In the genomic region with DNA sequence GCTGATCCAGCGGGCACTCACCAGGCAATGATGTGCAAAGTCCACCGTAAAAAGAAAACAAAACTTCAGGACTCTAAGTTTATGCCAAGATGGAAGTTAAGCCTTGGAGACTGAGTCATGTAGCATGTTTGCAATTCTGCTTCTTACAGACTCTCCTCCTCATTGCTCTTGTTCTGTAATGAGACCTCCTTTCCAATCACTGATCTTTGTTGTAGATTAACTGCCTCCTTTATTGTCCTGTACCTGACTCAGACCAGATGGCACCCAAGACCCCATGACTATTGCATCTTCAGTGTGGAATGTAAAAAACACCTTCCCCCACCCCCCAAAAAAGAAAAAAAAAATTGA, we compare ENCODE assay signal across 1 cellular context.
TF ChIP-seq lines count a peak whose summit lies in the region.

No MANE protein-coding gene starts in this region.

TF ChIP-seq in GM23338, 12 proteins besides CTCF, POLR2A, EP300 and RAD21 (continued from another document):
- TF ChIP-seq, protein P1, sequence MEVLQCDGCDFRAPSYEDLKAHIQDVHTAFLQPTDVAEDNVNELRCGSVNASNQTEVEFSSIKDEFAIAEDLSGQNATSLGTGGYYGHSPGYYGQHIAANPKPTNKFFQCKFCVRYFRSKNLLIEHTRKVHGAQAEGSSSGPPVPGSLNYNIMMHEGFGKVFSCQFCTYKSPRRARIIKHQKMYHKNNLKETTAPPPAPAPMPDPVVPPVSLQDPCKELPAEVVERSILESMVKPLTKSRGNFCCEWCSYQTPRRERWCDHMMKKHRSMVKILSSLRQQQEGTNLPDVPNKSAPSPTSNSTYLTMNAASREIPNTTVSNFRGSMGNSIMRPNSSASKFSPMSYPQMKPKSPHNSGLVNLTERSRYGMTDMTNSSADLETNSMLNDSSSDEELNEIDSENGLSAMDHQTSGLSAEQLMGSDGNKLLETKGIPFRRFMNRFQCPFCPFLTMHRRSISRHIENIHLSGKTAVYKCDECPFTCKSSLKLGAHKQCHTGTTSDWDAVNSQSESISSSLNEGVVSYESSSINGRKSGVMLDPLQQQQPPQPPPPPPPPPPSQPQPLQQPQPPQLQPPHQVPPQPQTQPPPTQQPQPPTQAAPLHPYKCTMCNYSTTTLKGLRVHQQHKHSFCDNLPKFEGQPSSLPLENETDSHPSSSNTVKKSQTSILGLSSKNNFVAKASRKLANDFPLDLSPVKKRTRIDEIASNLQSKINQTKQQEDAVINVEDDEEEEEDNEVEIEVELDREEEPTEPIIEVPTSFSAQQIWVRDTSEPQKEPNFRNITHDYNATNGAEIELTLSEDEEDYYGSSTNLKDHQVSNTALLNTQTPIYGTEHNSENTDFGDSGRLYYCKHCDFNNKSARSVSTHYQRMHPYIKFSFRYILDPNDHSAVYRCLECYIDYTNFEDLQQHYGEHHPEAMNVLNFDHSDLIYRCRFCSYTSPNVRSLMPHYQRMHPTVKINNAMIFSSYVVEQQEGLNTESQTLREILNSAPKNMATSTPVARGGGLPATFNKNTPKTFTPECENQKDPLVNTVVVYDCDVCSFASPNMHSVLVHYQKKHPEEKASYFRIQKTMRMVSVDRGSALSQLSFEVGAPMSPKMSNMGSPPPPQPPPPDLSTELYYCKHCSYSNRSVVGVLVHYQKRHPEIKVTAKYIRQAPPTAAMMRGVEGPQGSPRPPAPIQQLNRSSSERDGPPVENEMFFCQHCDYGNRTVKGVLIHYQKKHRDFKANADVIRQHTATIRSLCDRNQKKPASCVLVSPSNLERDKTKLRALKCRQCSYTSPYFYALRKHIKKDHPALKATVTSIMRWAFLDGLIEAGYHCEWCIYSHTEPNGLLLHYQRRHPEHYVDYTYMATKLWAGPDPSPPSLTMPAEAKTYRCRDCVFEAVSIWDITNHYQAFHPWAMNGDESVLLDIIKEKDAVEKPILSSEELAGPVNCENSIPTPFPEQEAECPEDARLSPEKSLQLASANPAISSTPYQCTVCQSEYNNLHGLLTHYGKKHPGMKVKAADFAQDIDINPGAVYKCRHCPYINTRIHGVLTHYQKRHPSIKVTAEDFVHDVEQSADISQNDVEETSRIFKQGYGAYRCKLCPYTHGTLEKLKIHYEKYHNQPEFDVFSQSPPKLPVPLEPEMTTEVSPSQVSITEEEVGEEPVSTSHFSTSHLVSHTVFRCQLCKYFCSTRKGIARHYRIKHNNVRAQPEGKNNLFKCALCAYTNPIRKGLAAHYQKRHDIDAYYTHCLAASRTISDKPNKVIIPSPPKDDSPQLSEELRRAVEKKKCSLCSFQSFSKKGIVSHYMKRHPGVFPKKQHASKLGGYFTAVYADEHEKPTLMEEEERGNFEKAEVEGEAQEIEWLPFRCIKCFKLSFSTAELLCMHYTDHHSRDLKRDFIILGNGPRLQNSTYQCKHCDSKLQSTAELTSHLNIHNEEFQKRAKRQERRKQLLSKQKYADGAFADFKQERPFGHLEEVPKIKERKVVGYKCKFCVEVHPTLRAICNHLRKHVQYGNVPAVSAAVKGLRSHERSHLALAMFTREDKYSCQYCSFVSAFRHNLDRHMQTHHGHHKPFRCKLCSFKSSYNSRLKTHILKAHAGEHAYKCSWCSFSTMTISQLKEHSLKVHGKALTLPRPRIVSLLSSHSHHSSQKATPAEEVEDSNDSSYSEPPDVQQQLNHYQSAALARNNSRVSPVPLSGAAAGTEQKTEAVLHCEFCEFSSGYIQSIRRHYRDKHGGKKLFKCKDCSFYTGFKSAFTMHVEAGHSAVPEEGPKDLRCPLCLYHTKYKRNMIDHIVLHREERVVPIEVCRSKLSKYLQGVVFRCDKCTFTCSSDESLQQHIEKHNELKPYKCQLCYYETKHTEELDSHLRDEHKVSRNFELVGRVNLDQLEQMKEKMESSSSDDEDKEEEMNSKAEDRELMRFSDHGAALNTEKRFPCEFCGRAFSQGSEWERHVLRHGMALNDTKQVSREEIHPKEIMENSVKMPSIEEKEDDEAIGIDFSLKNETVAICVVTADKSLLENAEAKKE (CRISPR knock-in tag; IDR thresholded peaks at IDR 0.05) = no peak
- no peak for TF ChIP-seq EZH2phosphoT487 (IDR thresholded peaks at IDR 0.05; ENCODE audit: unreplicated experiment)
- TF ChIP-seq ZNF114 (CRISPR knock-in tag; IDR thresholded peaks at IDR 0.05) = no peak
- TF ChIP-seq STAT1 (IDR thresholded peaks at IDR 0.05; ENCODE audit: unreplicated experiment) = no peak
- TF ChIP-seq JUNB (IDR thresholded peaks at IDR 0.05; ENCODE audit: unreplicated experiment) = no peak
- no peak for TF ChIP-seq REST (IDR thresholded peaks at IDR 0.05; ENCODE audit: unreplicated experiment)
- no peak for TF ChIP-seq POLR2AphosphoS5 (IDR thresholded peaks at IDR 0.05; ENCODE audit: low read depth)
